ENCODE assay signal across 31 cellular contexts in the genomic region with DNA sequence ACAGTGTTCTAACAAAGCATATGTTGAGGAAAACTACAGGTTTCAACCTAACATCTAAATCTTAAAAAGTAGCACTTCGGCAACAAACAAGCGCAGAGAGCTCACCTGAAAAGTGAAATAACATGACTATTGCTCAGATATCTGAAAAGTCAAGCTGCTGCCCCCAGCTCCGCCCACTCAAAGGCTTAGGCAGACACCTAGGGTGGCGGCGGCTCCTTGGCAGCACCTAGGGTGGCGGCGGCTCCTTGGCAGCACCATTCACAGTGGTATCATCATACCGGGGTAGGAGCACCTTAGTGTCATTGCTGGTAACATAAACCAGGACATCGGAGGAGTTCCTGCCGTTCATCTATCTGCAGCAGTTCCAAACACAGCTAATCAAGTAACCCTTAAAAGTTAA. TPM values are rescaled to one million over a fixed set of nuclear protein-coding genes. Genes with fewer than 3 reads are reported as not detected.
DNase-seq lines count a peak whose midpoint lies in the region; FAIRE-seq and TF ChIP-seq lines count a peak whose summit lies in the region.
"Had no signal": no experiment of that assay in that cellular context is flagged by ENCODE, and none has a peak within 500 bp of the region (broad histone marks: within the 10 kb centered on the region; RNA-seq: fewer than 3 reads in every experiment).

No MANE protein-coding gene starts in this region.

- no peak for TF ChIP-seq CTCF in coronary artery (IDR thresholded peaks at IDR 0.05)
- no peak for TF ChIP-seq CTCF in neutrophil (IDR thresholded peaks at IDR 0.05)
- TF ChIP-seq CTCF in uterus (IDR thresholded peaks at IDR 0.05), result no peak

- no peaks in the 10 kb centered on the region for H3K9me3 ChIP-seq in neutrophil
- H3K9me3 ChIP-seq in uterus, result no peaks in the 10 kb centered on the region
- H3K9me3 ChIP-seq: BE2C had no signal

- no peak overlapping the region for H3K4me3 ChIP-seq in coronary artery
- no peak overlapping the region for H3K4me3 ChIP-seq in neutrophil (ENCODE audit: low read depth in 1 of 2, low read length in 1 of 2)
- H3K4me3 ChIP-seq in uterus, result no peak overlapping the region
- H3K4me3 ChIP-seq: BLaER1, GM12878 had no signal

- peaks cover 71 to 74% of the 10 kb centered on the region in 2 experiments for H3K4me1 ChIP-seq in neutrophil (ENCODE audit: control insufficient read depth in 1 of 2, insufficient read depth in 1 of 2, low read depth in 1 of 2, low read length in 1 of 2)
- no peaks in the 10 kb centered on the region for H3K4me1 ChIP-seq in uterus
- H3K4me1 ChIP-seq: BE2C, BLaER1 had no signal

- no peak overlapping the region for H3K27ac ChIP-seq in coronary artery
- H3K27ac ChIP-seq in neutrophil, result peak overlapping the region; percentile 100
- H3K27ac ChIP-seq in uterus, result no peak overlapping the region
- H3K27ac ChIP-seq: BLaER1 had no signal

- H3K27me3 ChIP-seq in neutrophil (no peaks in the 10 kb centered on the region), uterus (no peaks in the 10 kb centered on the region)
- H3K27me3 ChIP-seq: BLaER1 had no signal

- intact Hi-C loops in head of caudate nucleus (cut with DNase I) (no loop called here), uterus (cut with DNase I; ENCODE audit: low total_unique reads) (no loop called here)

- DNase-seq in coronary artery (ENCODE audit: low spot score) (peak; percentile 22), head of caudate nucleus (peak in 34 of 42 donors; percentile 17 to 84 (median 48)), uterus (no peak), HuH-7 (ENCODE audit: low spot score) (no peak), GM12891 (ENCODE audit: insufficient read length, low spot score) (no peak), SHP77 (lab: John Stamatoyannopoulos, UW) (no peak)
- DNase-seq: 8988T; ACHN; BE2C; C1 segment of cervical spinal cord; CD4-positive, alpha-beta memory T cell; CD4-positive, CD25-positive, alpha-beta regulatory T cell; CD8-positive, alpha-beta memory T cell; COR-L47; DMS 273 treated with DMSO at 0.1 percent for 48 hours; DMS153; DMS53; DMS79; DND-41; EL; GDM1 had no signal

- TF ChIP-seq POLR2A in uterus (IDR thresholded peaks at IDR 0.05) (no peak), GM12891 (IDR thresholded peaks at IDR 0.05; ENCODE audit: low read depth, low read length) (no peak)

- H3K36me3 ChIP-seq in neutrophil (no peaks in the 10 kb centered on the region), uterus (no peaks in the 10 kb centered on the region)
- H3K36me3 ChIP-seq: BE2C, BLaER1 had no signal

- no peak for FAIRE-seq in GM12891 (lab: Jason Lieb, UNC)
- FAIRE-seq: A204.1, GM12878, GM19239 had no signal

TF ChIP-seq in GM12891, 5 proteins besides CTCF, POLR2A, EP300 and RAD21:
- TF ChIP-seq PAX5 (IDR thresholded peaks at IDR 0.05; ENCODE audit: insufficient read depth, low read length, severe bottlenecking), result no peak

RNA-seq across cellular contexts. Expression of a gene that starts 4.2 kb away (rescaled TPM):
- 1 to 10 TPM in 2 of 4 donors, not detected in 2; 2.6 to 3.2 TPM for total RNA-seq in uterus
- polyA plus RNA-seq in GM12891 (2012; ENCODE audit: low read depth, missing spikeins), result not detected
- total RNA-seq: A673; CD4-positive, alpha-beta memory T cell; CD4-positive, CD25-positive, alpha-beta regulatory T cell; CD8-positive, alpha-beta memory T cell; Daoy; G401; GM12878 had no signal
- polyA plus RNA-seq: AG04450; CD8-positive, alpha-beta memory T cell; GM12878 had no signal

RNA-seq across cellular contexts. Expression of a gene that starts 11.3 kb away (rescaled TPM):
- 10 to 100 TPM in 2 of 4 donors, 1 to 10 TPM in 1, not detected in 1; 5.4 to 25.2 (median 24.7) TPM for total RNA-seq in uterus
- polyA plus RNA-seq in GM12891 (2012; ENCODE audit: low read depth, missing spikeins), result not detected
- total RNA-seq: A673; CD4-positive, CD25-positive, alpha-beta regulatory T cell; CD8-positive, alpha-beta memory T cell; Daoy; G401; GM12878 had no signal
- polyA plus RNA-seq: AG04450; CD8-positive, alpha-beta memory T cell had no signal

RNA-seq across cellular contexts. Expression of a gene that starts 21.9 kb away (rescaled TPM):
- total RNA-seq in uterus, result 100 to 1,000 TPM in 1 of 4 donors, 10 to 100 TPM in 3; 33.4 to 175 (median 54.0) TPM
- not detected for polyA plus RNA-seq in GM12891 (2012; ENCODE audit: low read depth, missing spikeins)
- total RNA-seq: A673; CD4-positive, CD25-positive, alpha-beta regulatory T cell; Daoy had no signal
- polyA plus RNA-seq: AG04450 had no signal

RNA-seq across cellular contexts. Expression of a gene that starts 30.9 kb away (rescaled TPM):
- not detected for total RNA-seq in uterus
- polyA plus RNA-seq in GM12891 (2012; ENCODE audit: low read depth, missing spikeins), result 1.1 TPM
- total RNA-seq: A673; CD4-positive, alpha-beta memory T cell; CD8-positive, alpha-beta memory T cell; Daoy; G401 had no signal
- polyA plus RNA-seq: AG04450; CD14-positive monocyte; CD4-positive, alpha-beta memory T cell; CD8-positive, alpha-beta memory T cell had no signal

RNA-seq across cellular contexts. Expression of a gene that starts 36.7 kb away (rescaled TPM):
- not detected for total RNA-seq in uterus
- polyA plus RNA-seq in GM12891 (2012; ENCODE audit: low read depth, missing spikeins), result not detected
- total RNA-seq: A673; CD4-positive, alpha-beta memory T cell; CD4-positive, CD25-positive, alpha-beta regulatory T cell; CD8-positive, alpha-beta memory T cell; Daoy; G401; GM12878 had no signal
- polyA plus RNA-seq: AG04450; CD14-positive monocyte; CD4-positive, alpha-beta memory T cell; CD4-positive, CD25-positive, alpha-beta regulatory T cell; CD8-positive, alpha-beta memory T cell; GM12878 had no signal

Comparison
In these comparisons a context has a peak if more than half of its experiments do, and no peak if none do; other contexts are left out.
1. DNase-seq: peak in coronary artery (single experiment) and head of caudate nucleus (34 of 42); none in uterus (0 of 2), HuH-7 (single experiment), GM12891 (single experiment) and SHP77 (0 of 2).